ENCODE assay signal across 20 cellular contexts in the genomic region with DNA sequence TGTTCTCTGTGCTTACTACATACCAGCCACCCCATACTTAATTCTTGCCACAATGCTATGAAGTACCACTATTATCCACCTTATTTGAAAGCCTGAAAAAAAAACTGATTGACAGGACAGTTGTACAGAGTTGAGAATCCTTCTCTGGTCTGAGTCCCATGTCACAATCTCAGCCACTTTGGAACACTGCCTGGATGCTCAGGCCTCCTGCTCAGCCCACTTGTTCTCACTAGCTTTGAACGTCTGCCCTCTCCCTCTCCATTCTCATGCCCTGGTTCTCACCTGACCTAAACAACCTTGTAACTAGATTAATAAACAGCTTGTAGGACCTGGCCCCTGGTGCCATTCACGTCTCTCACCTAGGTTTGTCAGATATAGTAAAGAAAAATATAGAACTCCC. TPM values are rescaled to one million over a fixed set of nuclear protein-coding genes. Genes with fewer than 3 reads are reported as not detected.
A peak's percentile ranks its signal among the peaks of the same experiment; 100 is the strongest.
DNase-seq lines count a peak whose midpoint lies in the region; ATAC-seq and TF ChIP-seq lines count a peak whose summit lies in the region.
"Had no signal": no experiment of that assay in that cellular context is flagged by ENCODE, and none has a peak within 500 bp of the region (broad histone marks: within the 10 kb centered on the region; RNA-seq: fewer than 3 reads in every experiment).

No MANE protein-coding gene starts in this region.

- H3K27ac Mint-ChIP-seq in T-helper 17 cell: peak overlapping the region; percentile 67

- 49 to 54% methylated on average over 2 of the region's 2 CpGs for WGBS in thyroid gland, 2 donors

- no peak overlapping the region for H3K4me3 Mint-ChIP-seq in T-helper 17 cell
- H3K4me3 Mint-ChIP-seq: CD4-positive, alpha-beta memory T cell had no signal

- TF ChIP-seq POLR2A in thyroid gland (IDR thresholded peaks at IDR 0.05): no peak

- no peak for TF ChIP-seq CTCF in right atrium auricular region (IDR thresholded peaks at IDR 0.05)
- no peak for TF ChIP-seq CTCF in thyroid gland (IDR thresholded peaks at IDR 0.05)
- TF ChIP-seq CTCF in A673 (conservative IDR thresholded peaks at IDR 0.05; ENCODE audit: low read depth, low read length): no peak

- BruUV-seq in A673 (replicated peaks; lab: Mats Ljungman, UMichigan): no TSS peak

- no peaks in the 10 kb centered on the region for H3K36me3 Mint-ChIP-seq in T-helper 17 cell (ENCODE audit: low read depth)
- H3K36me3 Mint-ChIP-seq: CD4-positive, alpha-beta memory T cell had no signal

- H3K4me1 ChIP-seq in right atrium auricular region (no peaks in the 10 kb centered on the region), thyroid gland (no peaks in the 10 kb centered on the region), A673 (ENCODE audit: insufficient read depth, low read length, poor library complexity, severe bottlenecking) (peaks cover 16% of the 10 kb centered on the region)
- H3K4me1 ChIP-seq: Caco-2, HAP-1, SJCRH30 had no signal

- peaks cover 6% of the 10 kb centered on the region for H3K4me1 Mint-ChIP-seq in T-helper 17 cell

- intact Hi-C loops in Right ventricle myocardium inferior (cut with DNase I) (no loop called here), left cardiac atrium (cut with DNase I) (no loop called here), thyroid gland (cut with DNase I) (no loop called here), A673 (cut with micrococcal nuclease; ENCODE audit: unreplicated experiment) (no loop called here)

- H3K27me3 Mint-ChIP-seq in T-helper 17 cell: peaks cover 7% of the 10 kb centered on the region
- H3K27me3 Mint-ChIP-seq: CD4-positive, alpha-beta memory T cell had no signal

- H3K27me3 ChIP-seq in right atrium auricular region (no peaks in the 10 kb centered on the region), thyroid gland (no peaks in the 10 kb centered on the region), A673 (replicated peaks; ENCODE audit: insufficient read depth, low read depth, low read length, poor library complexity) (no peaks in the 10 kb centered on the region)
- H3K27me3 ChIP-seq: BLaER1, MG63 had no signal

- DNase-seq in Right ventricle myocardium inferior (ENCODE audit: missing footprints) (no peak), right atrium auricular region (ENCODE audit: low spot score) (no peak), T-helper 17 cell (no peak), left cardiac atrium (no peak), thyroid gland (peak; percentile 30), A673 (ENCODE audit: low spot score) (no peak), DMS79 treated with DMSO at 0.1 percent for 48 hours (lab: John Stamatoyannopoulos, UW) (no peak)
- DNase-seq: ACHN; Caco-2; CD4-positive, alpha-beta memory T cell; DMS 273 treated with DMSO at 0.1 percent for 48 hours; GM23248; MG63; NCI-H1048; NCI-H1417 treated with DMSO at 0.1 percent for 48 hours; NCI-H187; NCI-H69; SJCRH30 had no signal

- CTCF ChIA-PET in A673 (lab: Charles Lee): no interaction called here

- H3K4me3 ChIP-seq in right atrium auricular region (no peak overlapping the region), thyroid gland (replicated peaks in 1 of 3) (no peak overlapping the region), A673 (ENCODE audit: low read depth, low read length, poor library complexity, severe bottlenecking) (no peak overlapping the region)
- H3K4me3 ChIP-seq: BLaER1, GM23248, HAP-1, MG63, SJCRH30 had no signal

- H3K27ac ChIP-seq in right atrium auricular region (no peak overlapping the region), thyroid gland (no peak overlapping the region), A673 (ENCODE audit: low read depth, low read length, poor library complexity, severe bottlenecking) (no peak overlapping the region)
- H3K27ac ChIP-seq: BLaER1, GM23248, SJCRH30 had no signal

- H3K9me3 ChIP-seq in right atrium auricular region (no peaks in the 10 kb centered on the region), T-helper 17 cell (ENCODE audit: control insufficient read depth, low read length, poor library complexity, severe bottlenecking) (no peaks in the 10 kb centered on the region), thyroid gland (no peaks in the 10 kb centered on the region), A673 (ENCODE audit: low read depth, low read length, poor library complexity, severe bottlenecking) (no peaks in the 10 kb centered on the region)
- H3K9me3 ChIP-seq: BLaER1, Caco-2, HAP-1, MG63, SJCRH30 had no signal

- H3K36me3 ChIP-seq in right atrium auricular region (no peaks in the 10 kb centered on the region), thyroid gland (no peaks in the 10 kb centered on the region), A673 (ENCODE audit: insufficient read depth, low read length, poor library complexity, severe bottlenecking) (no peaks in the 10 kb centered on the region)
- H3K36me3 ChIP-seq: BLaER1, HAP-1, MG63, SJCRH30 had no signal

- ATAC-seq in Right ventricle myocardium inferior: peak; percentile 75
- ATAC-seq in T-helper 17 cell: no peak
- ATAC-seq in left cardiac atrium: peak; percentile 47 to 61

- POLR2A ChIA-PET in A673 (lab: Charles Lee; ENCODE audit: low non-redundant PET): no interaction called here

RNA-seq across cellular contexts. Expression of gene TRIM69, which starts 53.9 kb away (rescaled TPM):
- total RNA-seq in Right ventricle myocardium inferior (51.9 TPM), right atrium auricular region (10 to 100 TPM; 28.9 to 55.1 TPM), T-helper 17 cell (10 to 100 TPM; 22.2 to 31.7 TPM), left cardiac atrium (10 to 100 TPM; 50.2 to 56.7 TPM), thyroid gland (10 to 100 TPM; 13.3 to 23.6 (median 15.9) TPM), A673 (2021) (61.0 and 64.4 TPM in 2 replicates)

Comparison
In these comparisons a context has a peak if more than half of its experiments do, and no peak if none do; other contexts are left out.
1. DNase-seq: peak in thyroid gland (2 of 2); none in Right ventricle myocardium inferior (single experiment), right atrium auricular region (single experiment), T-helper 17 cell (0 of 3), left cardiac atrium (single experiment), A673 (single experiment) and DMS79 treated with DMSO at 0.1 percent for 48 hours (single experiment).